Comparison of ENCODE assay signal across 17 cellular contexts in the genomic region with DNA sequence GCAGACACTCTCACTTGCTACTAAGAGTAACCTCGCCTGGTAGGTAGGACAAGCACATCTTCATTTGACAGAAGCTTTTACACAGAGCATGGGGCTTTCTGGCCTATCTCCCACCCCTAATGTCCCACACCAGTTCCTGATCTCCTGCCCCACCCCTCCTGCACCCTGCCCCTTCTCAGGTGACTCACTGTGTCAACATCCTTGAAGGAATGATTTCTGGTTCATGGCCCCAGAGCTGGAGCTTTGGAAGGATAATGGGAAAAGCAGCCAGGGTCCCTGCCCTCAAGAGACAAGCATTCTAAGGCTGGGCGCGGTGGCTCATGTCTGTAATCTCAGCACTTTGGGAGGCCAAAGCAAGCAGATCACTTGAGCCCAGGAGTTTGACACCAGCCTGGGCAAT. TPM values are rescaled to one million over a fixed set of nuclear protein-coding genes. Genes with fewer than 3 reads are reported as not detected.
DNase-seq lines count a peak whose midpoint lies in the region; ATAC-seq, FAIRE-seq and TF ChIP-seq lines count a peak whose summit lies in the region.
"Had no signal": no experiment of that assay in that cellular context is flagged by ENCODE, and none has a peak within 500 bp of the region (broad histone marks: within the 10 kb centered on the region; RNA-seq: fewer than 3 reads in every experiment).

No MANE protein-coding gene starts in this region.

- H3K4me1 ChIP-seq in A549: peaks cover 55% of the 10 kb centered on the region
- peaks cover 38 to 63% of the 10 kb centered on the region in 2 experiments for H3K4me1 ChIP-seq in HCT116 (ENCODE audit: control insufficient read depth in 1 of 2, insufficient read depth in 2 of 2, low read length in 2 of 2)
- H3K4me1 ChIP-seq in adipocyte (ENCODE audit: control insufficient read depth, insufficient read depth, low read length): peaks cover 41% of the 10 kb centered on the region
- peaks cover 31% of the 10 kb centered on the region for H3K4me1 ChIP-seq in keratinocyte (ENCODE audit: control insufficient read depth, extremely low read depth, insufficient read depth, low read length)

- TF ChIP-seq RAD21 in A549 (conservative IDR thresholded peaks at IDR 0.05 in 1 of 2, IDR thresholded peaks at IDR 0.05 in 1 of 2) (no peak), HCT116 (IDR thresholded peaks at IDR 0.05; ENCODE audit: low read depth) (no peak)

- H4K20me1 ChIP-seq in HCT116 (ENCODE audit: insufficient read depth) (no peaks in the 10 kb centered on the region), keratinocyte (ENCODE audit: control insufficient read depth, extremely low read depth, insufficient read depth, low read length) (no peaks in the 10 kb centered on the region)

- H2AFZ ChIP-seq in HCT116 (ENCODE audit: low read depth, low read length, poor library complexity, severe bottlenecking) (no peak overlapping the region), keratinocyte (ENCODE audit: control insufficient read depth, low read length) (no peak overlapping the region)

- POLR2A ChIA-PET in A549 (lab: Yijun Ruan, JAX): interaction anchor here (0.6 kb wide), 1 partner anchor 58 kb away, joined by 3 read pairs; no protein-coding TSS in a partner anchor
- POLR2A ChIA-PET in HCT116 (lab: Charles Lee): interaction anchor here (1.2 kb wide), 1 partner anchor 19 kb away, joined by 3 read pairs; no protein-coding TSS in a partner anchor

- intact Hi-C loops in HCT116 (cut with micrococcal nuclease): no loop called here

- H3K79me2 ChIP-seq in HCT116 (ENCODE audit: insufficient read depth, low read length) (no peaks in the 10 kb centered on the region), keratinocyte (ENCODE audit: control insufficient read depth, insufficient read depth, low read length) (peaks cover 31% of the 10 kb centered on the region)

- no peaks in the 10 kb centered on the region for H3K9me2 ChIP-seq in HCT116 (ENCODE audit: insufficient read depth)

- no peak overlapping the region for H3K4me3 Mint-ChIP-seq in T-helper 2 cell treated with Interferon-gamma antibody and Interleukin-4, amounts not matched to agents 5 μg/mL and 100 μg/mL, for 36 hours
- H3K4me3 Mint-ChIP-seq: brain; natural killer cell treated with Interleukin-12 subunit alpha and Interleukin-12 subunit beta and Interleukin-15 and Interleukin-18, amount 100 ng/mL, for 72 hours had no signal

- H3K9me3 ChIP-seq in A549 (no peaks in the 10 kb centered on the region), HCT116 (ENCODE audit: control insufficient read depth in 1 of 2, insufficient read depth in 1 of 2, low read depth in 1 of 2, low read length in 2 of 2) (no peaks in the 10 kb centered on the region), adipocyte (ENCODE audit: control insufficient read depth, low read length) (no peaks in the 10 kb centered on the region), keratinocyte (ENCODE audit: control insufficient read depth, low read depth, low read length) (no peaks in the 10 kb centered on the region)
- H3K9me3 ChIP-seq: stomach, vagina had no signal

- ATAC-seq in A549 (peak; percentile 52 to 78; a peak in 4 of 6 replicates), HCT116 (peak; percentile 72), GM21786 (IDR thresholded peaks at IDR 0.05; ENCODE audit: unreplicated experiment) (no peak), GM21529 (IDR thresholded peaks at IDR 0.05; ENCODE audit: unreplicated experiment) (no peak)
- ATAC-seq: natural killer cell treated with Interleukin-12 subunit alpha and Interleukin-12 subunit beta and Interleukin-15 and Interleukin-18, amount 100 ng/mL, for 72 hours had no signal

- H3K9ac ChIP-seq in HCT116 (ENCODE audit: low read length): peak overlapping the region; percentile 48
- no peak overlapping the region for H3K9ac ChIP-seq in adipocyte (ENCODE audit: low read length)
- H3K9ac ChIP-seq in keratinocyte (ENCODE audit: control insufficient read depth, extremely low read depth, insufficient read depth, low read length): peak overlapping the region; percentile 31

- CTCF ChIA-PET in A549 (lab: Yijun Ruan, JAX) (interaction anchor here (0.6 to 2.0 kb wide), 6 partner anchors 10 to 71 kb away, joined by 3 to 5 read pairs (median 4); no protein-coding TSS in a partner anchor), HCT116 (lab: Charles Lee) (no interaction called here)

- H3K27ac ChIP-seq in A549 (peak overlapping the region; percentile 76 to 83), HCT116 (ENCODE audit: low read depth, low read length) (peak overlapping the region; percentile 53), keratinocyte (ENCODE audit: control insufficient read depth, insufficient read depth, low read length) (peak overlapping the region; percentile 91)
- H3K27ac ChIP-seq: vagina had no signal

- TF ChIP-seq CTCF in A549 (IDR thresholded peaks at IDR 0.05) (no peak), HCT116 (IDR thresholded peaks at IDR 0.05 in 2 of 3, conservative IDR thresholded peaks at IDR 0.05 in 1 of 3; ENCODE audit: borderline replicate concordance in 1 of 3, insufficient read depth in 1 of 3, low read depth in 2 of 3, low read length in 2 of 3) (no peak), keratinocyte (optimal IDR thresholded peaks at IDR 0.05 in 1 of 3, IDR thresholded peaks at IDR 0.05 in 1 of 3, conservative IDR thresholded peaks at IDR 0.05 in 1 of 3; ENCODE audit: extremely low read depth in 1 of 3, insufficient read depth in 2 of 3, low read length in 3 of 3) (no peak)

- no peaks in the 10 kb centered on the region for H3K9me3 Mint-ChIP-seq in T-helper 2 cell treated with Interferon-gamma antibody and Interleukin-4, amounts not matched to agents 5 μg/mL and 100 μg/mL, for 36 hours
- H3K9me3 Mint-ChIP-seq: brain; natural killer cell treated with Interleukin-12 subunit alpha and Interleukin-12 subunit beta and Interleukin-15 and Interleukin-18, amount 100 ng/mL, for 72 hours had no signal

- H3K4me3 ChIP-seq in A549 (no peak overlapping the region), HCT116 (replicated peaks in 1 of 2; ENCODE audit: low read depth in 1 of 2, low read length in 2 of 2) (peak overlapping the region in 1 of 2 experiments; percentile 42; a peak in 2 of 4 replicates), adipocyte (ENCODE audit: low read length) (no peak overlapping the region), keratinocyte (ENCODE audit: control insufficient read depth in 2 of 3, extremely low read depth in 1 of 3, insufficient read depth in 2 of 3, low read depth in 1 of 3, low read length in 3 of 3) (peak overlapping the region in 2 of 3 experiments; percentile 60 to 71)
- H3K4me3 ChIP-seq: lung, stomach, vagina had no signal

- no peaks in the 10 kb centered on the region for H3K36me3 Mint-ChIP-seq in T-helper 2 cell treated with Interferon-gamma antibody and Interleukin-4, amounts not matched to agents 5 μg/mL and 100 μg/mL, for 36 hours (ENCODE audit: low read depth)
- H3K36me3 Mint-ChIP-seq: brain; natural killer cell treated with Interleukin-12 subunit alpha and Interleukin-12 subunit beta and Interleukin-15 and Interleukin-18, amount 100 ng/mL, for 72 hours had no signal

- DNase-seq in A549 (ENCODE audit: low read depth in 1 of 2, low spot score in 1 of 2) (peak; percentile 76 to 88), HCT116 (ENCODE audit: low read depth, low spot score) (peak; percentile 23), adipocyte (ENCODE audit: low read depth) (peak; percentile 8), keratinocyte (ENCODE audit: low read depth, low spot score) (no peak), T-helper 9 cell (no peak)
- no peak for DNase-seq in T-helper 2 cell treated with Interferon-gamma antibody and Interleukin-4, amounts not matched to agents 5 μg/mL and 100 μg/mL, for 36 hours (ENCODE audit: low spot score)
- DNase-seq: activated naive CD4-positive, alpha-beta T cell treated with anti-CD3 and anti-CD28 coated beads, Interleukin-2, amount 50 U/mL, for 16 hours; stomach; T-helper 2 cell had no signal

- no TSS peak for BruUV-seq in HCT116 (replicated peaks; lab: Mats Ljungman, UMichigan)

- no peaks in the 10 kb centered on the region for H3K27me3 Mint-ChIP-seq in T-helper 2 cell treated with Interferon-gamma antibody and Interleukin-4, amounts not matched to agents 5 μg/mL and 100 μg/mL, for 36 hours (ENCODE audit: low read depth)
- H3K27me3 Mint-ChIP-seq: brain had no signal

- H3K27ac Mint-ChIP-seq in T-helper 2 cell treated with Interferon-gamma antibody and Interleukin-4, amounts not matched to agents 5 μg/mL and 100 μg/mL, for 36 hours: no peak overlapping the region
- H3K27ac Mint-ChIP-seq: natural killer cell treated with Interleukin-12 subunit alpha and Interleukin-12 subunit beta and Interleukin-15 and Interleukin-18, amount 100 ng/mL, for 72 hours had no signal

- peaks cover 2% of the 10 kb centered on the region for H3K9me1 ChIP-seq in keratinocyte (ENCODE audit: control insufficient read depth, extremely low read depth, insufficient read depth, low read length)

- no peak for TF ChIP-seq EP300 in A549 (IDR thresholded peaks at IDR 0.05)

- RAD21 ChIA-PET in HCT116 (lab: Charles Lee; ENCODE audit: low non-redundant PET in 1 of 2, low total read pairs in 2 of 2, uncharacterized antibody in 2 of 2, unreplicated experiment in 2 of 2): no interaction called here

- TF ChIP-seq POLR2A in A549 (IDR thresholded peaks at IDR 0.05; ENCODE audit: low read length) (no peak), HCT116 (IDR thresholded peaks at IDR 0.05; ENCODE audit: borderline replicate concordance, extremely low read depth, insufficient read depth, insufficient read length) (no peak)

- H3K4me2 ChIP-seq in A549 (peak overlapping the region; percentile 44), HCT116 (ENCODE audit: low read length) (peak overlapping the region; percentile 80), keratinocyte (ENCODE audit: control insufficient read depth, extremely low read depth, insufficient read depth, low read depth, low read length) (peak overlapping the region; percentile 91)

- 44% methylated on average over 3 of the region's 3 CpGs for WGBS in A549 (ENCODE audit: missing lambda C conversion rate)

- dilution Hi-C loops in keratinocyte (cut with MboI; ENCODE audit: extremely low pct_ligation_motif_present, low sequenced_read_pairs): no loop called here

- H3K27me3 ChIP-seq in HCT116 (ENCODE audit: insufficient read depth, low read length): no peaks in the 10 kb centered on the region
- H3K27me3 ChIP-seq in adipocyte (replicated peaks; ENCODE audit: control insufficient read depth, insufficient read depth, low read length): no peaks in the 10 kb centered on the region
- H3K27me3 ChIP-seq in keratinocyte (ENCODE audit: control insufficient read depth, extremely low read depth, insufficient read depth, low read length): no peaks in the 10 kb centered on the region
- H3K27me3 ChIP-seq: stomach, vagina had no signal

- H3K36me3 ChIP-seq in HCT116 (ENCODE audit: control insufficient read depth in 1 of 2, insufficient read depth in 2 of 2, low read length in 2 of 2) (no peaks in the 10 kb centered on the region), adipocyte (ENCODE audit: control insufficient read depth, insufficient read depth, low read length, severe bottlenecking) (no peaks in the 10 kb centered on the region), keratinocyte (ENCODE audit: control insufficient read depth in 2 of 2, extremely low read depth in 1 of 2, insufficient read depth in 2 of 2, low read length in 2 of 2) (peaks cover 8 to 10% of the 10 kb centered on the region in 2 experiments)
- H3K36me3 ChIP-seq: stomach, vagina had no signal

- FAIRE-seq in A549 (lab: Jason Lieb, UNC): no peak
- FAIRE-seq in keratinocyte (lab: Jason Lieb, UNC): no peak
- FAIRE-seq: GM18507, GM19239 had no signal

- no peaks in the 10 kb centered on the region for H3K4me1 Mint-ChIP-seq in T-helper 2 cell treated with Interferon-gamma antibody and Interleukin-4, amounts not matched to agents 5 μg/mL and 100 μg/mL, for 36 hours (ENCODE audit: low read depth)

RNA-seq across cellular contexts. Expression of a gene that starts 47.2 kb away (rescaled TPM):
- polyA plus RNA-seq in A549 (2011; rRNA removed): 7.9 and 8.8 TPM in 2 replicates
- polyA plus RNA-seq in A549 (2012; cell fraction: cytosol; rRNA removed): 33.9 and 65.3 TPM in 2 replicates
- 114 and 175 TPM in 2 replicates for polyA plus RNA-seq in A549 (2012; cell fraction: nucleus; rRNA removed)
- polyA plus RNA-seq in A549 (2017; fragmentation: RNase III; extraction: RNeasy Plus Mini Kit Qiagen cat#74134 plus additional on column Dnase treatment): 33.9 to 50.0 TPM (median 44.7 TPM) in 3 replicates
- polyA minus RNA-seq in A549 (2011; rRNA and poly(A)+ RNA removed): 4.7 and 6.6 TPM in 2 replicates
- 55.4 TPM for total RNA-seq in HCT116 (2021; ENCODE audit: unreplicated experiment)
- 28.7 and 30.2 TPM in 2 replicates for polyA plus RNA-seq in HCT116 (2012)
- polyA plus RNA-seq in keratinocyte: 0.77 to 1.5 TPM (median 1.1 TPM) in 3 replicates
- polyA plus RNA-seq in keratinocyte (2011; ENCODE audit: low read depth): 0.19 TPM
- 0.50 and 1.5 TPM in 2 replicates for polyA plus RNA-seq in keratinocyte (2011; cell fraction: cytosol; rRNA removed)
- polyA plus RNA-seq in keratinocyte (2011; cell fraction: nucleus; rRNA removed): 1.5 and 2.2 TPM in 2 replicates
- polyA plus RNA-seq in keratinocyte (2012; ENCODE audit: low replicate concordance): 0.89 and 1.6 TPM in 2 replicates
- 0.38 to 0.82 TPM (median 0.53 TPM) in 3 replicates for polyA minus RNA-seq in keratinocyte
- polyA minus RNA-seq in keratinocyte (2011; cell fraction: cytosol; rRNA and poly(A)+ RNA removed): 5.8 TPM
- 2.2 and 2.8 TPM in 2 replicates for polyA minus RNA-seq in keratinocyte (2011; cell fraction: nucleus; rRNA and poly(A)+ RNA removed)

RNA-seq across cellular contexts. Expression of a gene that starts 54.1 kb away (rescaled TPM):
- polyA plus RNA-seq in A549 (2011; rRNA removed) (14.2 and 15.7 TPM in 2 replicates), A549 (2017; fragmentation: RNase III; extraction: RNeasy Plus Mini Kit Qiagen cat#74134 plus additional on column Dnase treatment) (31.3 to 53.5 TPM (median 45.9 TPM) in 3 replicates), keratinocyte (13.3 to 23.2 TPM (median 17.0 TPM) in 3 replicates)
- polyA plus RNA-seq in A549 (2012; cell fraction: cytosol; rRNA removed): 25.1 and 29.6 TPM in 2 replicates
- 88.3 and 105 TPM in 2 replicates for polyA plus RNA-seq in A549 (2012; cell fraction: nucleus; rRNA removed)
- polyA minus RNA-seq in A549 (2011; rRNA and poly(A)+ RNA removed): 31.5 and 37.8 TPM in 2 replicates
- total RNA-seq in HCT116 (2021; ENCODE audit: unreplicated experiment): 24.1 TPM
- polyA plus RNA-seq in HCT116 (2012): 23.7 and 26.8 TPM in 2 replicates
- polyA plus RNA-seq in keratinocyte (2011; ENCODE audit: low read depth): 6.8 TPM
- 6.1 and 15.8 TPM in 2 replicates for polyA plus RNA-seq in keratinocyte (2011; cell fraction: cytosol; rRNA removed)
- 41.2 and 55.4 TPM in 2 replicates for polyA plus RNA-seq in keratinocyte (2011; cell fraction: nucleus; rRNA removed)
- polyA plus RNA-seq in keratinocyte (2012; ENCODE audit: low replicate concordance): 9.4 and 43.5 TPM in 2 replicates
- polyA minus RNA-seq in keratinocyte: 25.0 to 87.4 TPM (median 26.8 TPM) in 3 replicates
- polyA minus RNA-seq in keratinocyte (2011; cell fraction: cytosol; rRNA and poly(A)+ RNA removed): 40.7 TPM
- 43.2 and 49.5 TPM in 2 replicates for polyA minus RNA-seq in keratinocyte (2011; cell fraction: nucleus; rRNA and poly(A)+ RNA removed)

Comparison
In these comparisons a context has a peak if more than half of its experiments do, and no peak if none do; other contexts are left out.
1. ATAC-seq: peak in A549 (2 of 2) and HCT116 (single experiment); none in GM21786 (single experiment) and GM21529 (single experiment).
2. DNase-seq: peak in A549 (2 of 2), HCT116 (single experiment) and adipocyte (single experiment); none in keratinocyte (single experiment), T-helper 9 cell (single experiment) and T-helper 2 cell treated with Interferon-gamma antibody and Interleukin-4, amounts not matched to agents 5 μg/mL and 100 μg/mL, for 36 hours (single experiment).
3. H3K4me3 ChIP-seq: peak in keratinocyte (2 of 3); none in A549 (single experiment) and adipocyte (single experiment).
4. Peak in every context shown above with its lines, with median percentiles within 50 percentile points of each other: H3K27ac ChIP-seq and H3K4me2 ChIP-seq.